ENCODE assay signal across 1 cellular context in genomic region chr2:205659922-205660321, GRCh38.
TF ChIP-seq lines count a peak whose summit lies in the region.

No MANE protein-coding gene starts in this region.

TF ChIP-seq in SK-N-SH, 30 proteins besides CTCF, POLR2A, EP300 and RAD21 (continued from another document):
- TF ChIP-seq SMC3 (IDR thresholded peaks at IDR 0.05; ENCODE audit: low read depth, low read length) (no peak), NRF1 (IDR thresholded peaks at IDR 0.05; ENCODE audit: low read depth, low read length) (no peak), JUND (IDR thresholded peaks at IDR 0.05) (no peak), MEF2A (IDR thresholded peaks at IDR 0.05; ENCODE audit: borderline replicate concordance, low read depth) (no peak), MXI1 (IDR thresholded peaks at IDR 0.05; ENCODE audit: low read depth, low read length) (no peak), RCOR1 (IDR thresholded peaks at IDR 0.05; ENCODE audit: low read length) (no peak), FOSL2 (IDR thresholded peaks at IDR 0.05; ENCODE audit: borderline replicate concordance, low read depth) (no peak), POLR2AphosphoS5 (IDR thresholded peaks at IDR 0.05; ENCODE audit: low read depth, low read length) (no peak)
